Comparison of ENCODE assay signal across 17 cellular contexts in genomic region chr1:195951313-195951712, GRCh38.
A peak's percentile ranks its signal among the peaks of the same experiment; 100 is the strongest.
DNase-seq lines count a peak whose midpoint lies in the region; ATAC-seq and TF ChIP-seq lines count a peak whose summit lies in the region.
"Had no signal": no experiment of that assay in that cellular context is flagged by ENCODE, and none has a peak within 500 bp of the region (broad histone marks: within the 10 kb centered on the region; RNA-seq: fewer than 3 reads in every experiment).

No MANE protein-coding gene starts in this region.

- H3K4me3 ChIP-seq in tibial nerve = no peak overlapping the region
- H3K4me3 ChIP-seq: BLaER1 treated with 17β-estradiol and CSF1 and Interleukin-3, amounts not matched to agents 10 nM and 100 nM; GM23338 had no signal

- TF ChIP-seq CTCF in WTC11 (IDR thresholded peaks at IDR 0.05) = no peak
- TF ChIP-seq CTCF in foreskin keratinocyte (conservative IDR thresholded peaks at IDR 0.05) = no peak
- no peak for TF ChIP-seq CTCF in tibial nerve (IDR thresholded peaks at IDR 0.05)

- H3K4me3 Mint-ChIP-seq in WTC11 = no peak overlapping the region
- H3K4me3 Mint-ChIP-seq: B cell; CD8-positive, alpha-beta T cell; GM23338; H9 had no signal

- H3K27ac Mint-ChIP-seq in WTC11 = no peak overlapping the region
- H3K27ac Mint-ChIP-seq: B cell; CD8-positive, alpha-beta T cell; GM23338; H9 had no signal

- DNase-seq in H4 (ENCODE audit: low spot score) (peak; percentile 37), HT1080 (ENCODE audit: low read depth) (peak; percentile 39), WTC11 (ENCODE audit: low spot score) (no peak), foreskin keratinocyte (no peak), NCI-H446 treated with DMSO at 0.1 percent for 48 hours (lab: John Stamatoyannopoulos, UW) (no peak), tibial nerve (ENCODE audit: low spot score in 2 of 2) (no peak)
- DNase-seq in stimulated activated CD4-positive, alpha-beta T cell treated with anti-CD3 and anti-CD28 coated beads, Interleukin-2, amount 100 ng/mL, for 24 hours = no peak
- DNase-seq: Calu3; CD8-positive, alpha-beta T cell; DMS79; GDM1; H9; IMR-90; KBM-7 had no signal

- POLR2A ChIA-PET in WTC11 (lab: Charles Lee) = interaction anchor here (0.6 kb wide), 1 partner anchor 657 kb away, joined by 3 read pairs; no protein-coding TSS in a partner anchor

- CTCF ChIA-PET in WTC11 (lab: Charles Lee) = no interaction called here

- no peaks in the 10 kb centered on the region for H3K9me3 ChIP-seq in tibial nerve
- H3K9me3 ChIP-seq: BLaER1 treated with 17β-estradiol and CSF1 and Interleukin-3, amounts not matched to agents 10 nM and 100 nM had no signal

- H3K27me3 ChIP-seq in foreskin keratinocyte (no peaks in the 10 kb centered on the region), tibial nerve (no peaks in the 10 kb centered on the region)
- H3K27me3 ChIP-seq: BLaER1 treated with 17β-estradiol and CSF1 and Interleukin-3, amounts not matched to agents 10 nM and 100 nM had no signal

- no peaks in the 10 kb centered on the region for H3K36me3 Mint-ChIP-seq in WTC11
- H3K36me3 Mint-ChIP-seq: CD8-positive, alpha-beta T cell had no signal

- H3K9me3 Mint-ChIP-seq in WTC11 = peaks cover 8% of the 10 kb centered on the region; the same call in 1 of the 2 replicates
- H3K9me3 Mint-ChIP-seq: CD8-positive, alpha-beta T cell; GM23338; H9 had no signal

- no peaks in the 10 kb centered on the region for H3K27me3 Mint-ChIP-seq in WTC11 (ENCODE audit: low read depth)
- H3K27me3 Mint-ChIP-seq: B cell had no signal

- ATAC-seq in WTC11 (peak; percentile 28; the same call in 1 of the 2 replicates), foreskin keratinocyte (peak; percentile 33)
- ATAC-seq: CD8-positive, alpha-beta T cell; GM23338 had no signal

- no peaks in the 10 kb centered on the region for H3K36me3 ChIP-seq in tibial nerve
- H3K36me3 ChIP-seq: BLaER1 treated with 17β-estradiol and CSF1 and Interleukin-3, amounts not matched to agents 10 nM and 100 nM had no signal

- TF ChIP-seq POLR2A in tibial nerve (IDR thresholded peaks at IDR 0.05) = no peak

- H3K4me1 Mint-ChIP-seq in WTC11 = no peaks in the 10 kb centered on the region
- H3K4me1 Mint-ChIP-seq: B cell, H9 had no signal

- TF ChIP-seq EP300 in tibial nerve (IDR thresholded peaks at IDR 0.05) = no peak

- peaks cover 8% of the 10 kb centered on the region for H3K4me1 ChIP-seq in foreskin keratinocyte
- H3K4me1 ChIP-seq in tibial nerve = no peaks in the 10 kb centered on the region
- H3K4me1 ChIP-seq: BLaER1 treated with 17β-estradiol and CSF1 and Interleukin-3, amounts not matched to agents 10 nM and 100 nM had no signal

- H3K27ac ChIP-seq in foreskin keratinocyte = no peak overlapping the region
- H3K27ac ChIP-seq in tibial nerve = no peak overlapping the region
- H3K27ac ChIP-seq: BLaER1 treated with 17β-estradiol and CSF1 and Interleukin-3, amounts not matched to agents 10 nM and 100 nM had no signal

- WGBS in tibial nerve, 2 donors = 69 to 81% methylated on average over 2 of the region's 2 CpGs

TF ChIP-seq in WTC11, 78 proteins besides CTCF, POLR2A, EP300 and RAD21:
- TF ChIP-seq GTF2I (CRISPR knock-in tag; conservative IDR thresholded peaks at IDR 0.05) (no peak), SMAD4 (CRISPR knock-in tag; IDR thresholded peaks at IDR 0.05) (no peak), JUN (CRISPR knock-in tag; IDR thresholded peaks at IDR 0.05) (no peak), NFE2L1 (CRISPR knock-in tag; IDR thresholded peaks at IDR 0.05) (no peak)

Comparison
In these comparisons a context has a peak if more than half of its experiments do, and no peak if none do; other contexts are left out.
1. DNase-seq: peak in H4 (single experiment) and HT1080 (single experiment); none in WTC11 (single experiment), foreskin keratinocyte (0 of 2), NCI-H446 treated with DMSO at 0.1 percent for 48 hours (single experiment), tibial nerve (0 of 2) and stimulated activated CD4-positive, alpha-beta T cell treated with anti-CD3 and anti-CD28 coated beads, Interleukin-2, amount 100 ng/mL, for 24 hours (0 of 2).